Comparison of ENCODE assay signal across 8 cellular contexts in genomic region chr14:95507701-95508103, GRCh38. TPM values are rescaled to one million over a fixed set of nuclear protein-coding genes. Genes with fewer than 3 reads are reported as not detected.
DNase-seq lines count a peak whose midpoint lies in the region; ATAC-seq, FAIRE-seq and TF ChIP-seq lines count a peak whose summit lies in the region.

No MANE protein-coding gene starts in this region.

- TF ChIP-seq CTCF in astrocyte (IDR thresholded peaks at IDR 0.05; ENCODE audit: insufficient read depth, low read depth, low read length) (no peak), lung (IDR thresholded peaks at IDR 0.05; ENCODE audit: control extremely low read depth, extremely low read depth) (no peak)

- ATAC-seq in lung (ENCODE audit: insufficient read depth, low FRiP score), result peak; percentile 54

- in situ Hi-C loops in KBM-7 (cut with MboI; ENCODE audit: low pct_unique_long_range_greater_than_20kb, low sequenced_read_pairs), result no loop called here

- DNase-seq in CD8-positive, alpha-beta memory T cell, result peak in 1 of 5 donors; percentile 19
- DNase-seq in HK-2 (ENCODE audit: unreplicated experiment), result peak; percentile 68
- DNase-seq in astrocyte (ENCODE audit: low read depth), result peak; percentile 83
- DNase-seq in lung (ENCODE audit: low spot score), result no peak
- DNase-seq in DMS114 treated with DMSO at 0.1 percent for 48 hours (lab: John Stamatoyannopoulos, UW; ENCODE audit: unreplicated experiment), result no peak
- DNase-seq in mucosa of gallbladder (ENCODE audit: low spot score), result no peak
- no peak for DNase-seq in NCI-H1436 (lab: John Stamatoyannopoulos, UW)
- no peak for DNase-seq in KBM-7

- no peak overlapping the region for H2AFZ ChIP-seq in astrocyte (ENCODE audit: low read depth, low read length)

- no peaks in the 10 kb centered on the region for H3K36me3 ChIP-seq in CD8-positive, alpha-beta memory T cell (ENCODE audit: insufficient read depth, low read length)
- H3K36me3 ChIP-seq in astrocyte (ENCODE audit: insufficient read depth, low read length) (no peaks in the 10 kb centered on the region), lung (ENCODE audit: control insufficient read depth in 2 of 2, insufficient read depth in 2 of 2, low read length in 2 of 2) (peaks cover 0 to 4% of the 10 kb centered on the region in 2 donors)

- POLR2A ChIA-PET in CD8-positive, alpha-beta memory T cell (lab: Charles Lee), result no interaction called here

- CTCF ChIA-PET in CD8-positive, alpha-beta memory T cell (lab: Charles Lee), result interaction anchor here (1.0 to 3.6 kb wide), 4 partner anchors 20 to 65 kb away, joined by 3 to 11 read pairs (median 6); no protein-coding TSS in a partner anchor

- H3K9me3 ChIP-seq in CD8-positive, alpha-beta memory T cell (ENCODE audit: low read length), result no peaks in the 10 kb centered on the region
- no peaks in the 10 kb centered on the region for H3K9me3 ChIP-seq in astrocyte (ENCODE audit: insufficient read depth, low read depth, low read length)
- no peaks in the 10 kb centered on the region for H3K9me3 ChIP-seq in lung (ENCODE audit: control insufficient read depth in 2 of 2, insufficient read depth in 1 of 2, low read length in 1 of 2)

- H3K4me3 Mint-ChIP-seq in CD8-positive, alpha-beta memory T cell, result peak overlapping the region in 4 of 7 donors; percentile 13 to 48 (median 27)
- H3K4me3 Mint-ChIP-seq in astrocyte (ENCODE audit: unreplicated experiment), result no peak overlapping the region

- H3K9ac ChIP-seq in astrocyte (ENCODE audit: low read length), result no peak overlapping the region

- FAIRE-seq in astrocyte (lab: Jason Lieb, UNC), result peak; percentile 92

- H4K20me1 ChIP-seq in astrocyte (ENCODE audit: insufficient read depth, low read length), result no peaks in the 10 kb centered on the region

- H3K27ac ChIP-seq in CD8-positive, alpha-beta memory T cell (ENCODE audit: low read depth, low read length), result no peak overlapping the region
- H3K27ac ChIP-seq in astrocyte (ENCODE audit: low read depth, low read length) (peak overlapping the region; percentile 69), lung (ENCODE audit: low read depth in 1 of 2, low read length in 1 of 2) (peak overlapping the region; percentile 37 to 65)

- H3K79me2 ChIP-seq in astrocyte (ENCODE audit: insufficient read depth, low read length), result no peaks in the 10 kb centered on the region

- peaks cover 65% of the 10 kb centered on the region for H3K4me1 ChIP-seq in CD8-positive, alpha-beta memory T cell (ENCODE audit: insufficient read depth, low read length)
- H3K4me1 ChIP-seq in astrocyte (ENCODE audit: insufficient read depth, low read length) (peaks cover 27% of the 10 kb centered on the region), lung (ENCODE audit: control insufficient read depth in 2 of 2, insufficient read depth in 2 of 2, low read length in 2 of 2) (peaks cover 11 to 13% of the 10 kb centered on the region in 2 donors)

- peak overlapping the region; percentile 68 for H3K4me2 ChIP-seq in astrocyte (ENCODE audit: low read length)

- H3K27ac Mint-ChIP-seq in CD8-positive, alpha-beta memory T cell, result peak overlapping the region; percentile 32 to 96 (median 74)
- H3K27ac Mint-ChIP-seq in astrocyte (ENCODE audit: unreplicated experiment), result no peak overlapping the region

- H3K36me3 Mint-ChIP-seq in CD8-positive, alpha-beta memory T cell, result peaks cover 0 to 35% (median 14%) of the 10 kb centered on the region in 3 donors
- no peaks in the 10 kb centered on the region for H3K36me3 Mint-ChIP-seq in astrocyte (ENCODE audit: low read depth, unreplicated experiment)

- H3K27me3 Mint-ChIP-seq in CD8-positive, alpha-beta memory T cell, result no peaks in the 10 kb centered on the region
- peaks cover 13% of the 10 kb centered on the region for H3K27me3 Mint-ChIP-seq in astrocyte (ENCODE audit: low read depth, unreplicated experiment)

- no peaks in the 10 kb centered on the region for H3K27me3 ChIP-seq in CD8-positive, alpha-beta memory T cell (ENCODE audit: insufficient read depth, low read length, poor library complexity, severe bottlenecking)
- H3K27me3 ChIP-seq in astrocyte (ENCODE audit: insufficient read depth, low read length) (no peaks in the 10 kb centered on the region), lung (ENCODE audit: control insufficient read depth, insufficient read depth) (no peaks in the 10 kb centered on the region)

- WGBS in lung, 2 donors, result 29 to 59% methylated on average over 3 of the region's 3 CpGs

- H3K9me3 Mint-ChIP-seq in CD8-positive, alpha-beta memory T cell, result no peaks in the 10 kb centered on the region
- H3K9me3 Mint-ChIP-seq in astrocyte (ENCODE audit: unreplicated experiment), result peaks cover 2% of the 10 kb centered on the region

- H3K4me1 Mint-ChIP-seq in CD8-positive, alpha-beta memory T cell, result peaks cover 64 to 88% (median 77%) of the 10 kb centered on the region in 3 donors
- peaks cover 19% of the 10 kb centered on the region for H3K4me1 Mint-ChIP-seq in astrocyte (ENCODE audit: low read depth, unreplicated experiment)

- H3K4me3 ChIP-seq in CD8-positive, alpha-beta memory T cell (ENCODE audit: low read length), result no peak overlapping the region
- no peak overlapping the region for H3K4me3 ChIP-seq in astrocyte (ENCODE audit: insufficient read depth, low read depth, low read length)
- no peak overlapping the region for H3K4me3 ChIP-seq in lung

RNA-seq across cellular contexts. Expression of gene SYNE3, which starts 8.7 kb away (rescaled TPM):
- total RNA-seq in CD8-positive, alpha-beta memory T cell, result 10 to 100 TPM; 37.6 to 39.7 TPM
- 4.3 TPM for polyA plus RNA-seq in CD8-positive, alpha-beta memory T cell
- total RNA-seq in astrocyte, result 2.5 TPM in 2 replicates
- 10 to 100 TPM in 1 of 2 donors, 1 to 10 TPM in 1; 8.4 to 30.5 TPM for total RNA-seq in lung
- 1 to 10 TPM; 2.7 to 3.7 TPM for polyA plus RNA-seq in lung
- 9.5 TPM for total RNA-seq in mucosa of gallbladder

RNA-seq across cellular contexts. Expression of gene GLRX5, which starts 27.1 kb away (rescaled TPM):
- total RNA-seq in CD8-positive, alpha-beta memory T cell, result 10 to 100 TPM; 52.9 to 54.6 TPM
- 72.9 TPM for polyA plus RNA-seq in CD8-positive, alpha-beta memory T cell
- total RNA-seq in astrocyte (50.1 and 50.5 TPM in 2 replicates), lung (10 to 100 TPM; 22.4 to 35.6 TPM), mucosa of gallbladder (38.6 TPM)
- 10 to 100 TPM; 27.3 to 30.9 TPM for polyA plus RNA-seq in lung

Comparison
In these comparisons a context has a peak if more than half of its experiments do, and no peak if none do; other contexts are left out.
1. DNase-seq: peak in HK-2 (single experiment) and astrocyte (single experiment); none in lung (single experiment), DMS114 treated with DMSO at 0.1 percent for 48 hours (single experiment), mucosa of gallbladder (single experiment), NCI-H1436 (single experiment) and KBM-7 (single experiment).